In the genomic region with DNA sequence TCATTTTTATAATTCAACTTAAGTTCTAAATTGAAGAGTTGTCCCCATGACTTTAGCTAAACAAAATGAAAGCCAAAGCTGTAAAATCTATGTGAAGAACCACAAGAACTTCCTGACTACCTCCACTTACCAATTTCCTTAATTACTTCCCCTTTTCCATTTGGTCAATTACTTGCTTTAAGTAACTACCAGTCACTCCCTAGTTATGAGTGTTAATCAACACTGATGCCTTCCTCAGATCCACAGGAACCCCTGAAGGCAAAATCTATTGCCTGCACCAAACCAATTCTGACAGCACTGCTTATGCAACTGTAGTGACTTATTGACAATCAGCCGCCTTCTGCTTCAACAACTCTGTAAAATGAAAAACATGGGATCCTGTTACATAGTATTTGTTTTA, we compare ENCODE assay signal across 16 cellular contexts. TPM values are rescaled to one million over a fixed set of nuclear protein-coding genes. Genes with fewer than 3 reads are reported as not detected.
DNase-seq lines count a peak whose midpoint lies in the region; ATAC-seq and TF ChIP-seq lines count a peak whose summit lies in the region.
"Had no signal": no experiment of that assay in that cellular context is flagged by ENCODE, and none has a peak within 500 bp of the region (broad histone marks: within the 10 kb centered on the region; RNA-seq: fewer than 3 reads in every experiment).

No MANE protein-coding gene starts in this region.

- peak overlapping the region; percentile 40 for H3K4me2 ChIP-seq in Loucy (ENCODE audit: low read depth, low read length, poor library complexity, severe bottlenecking)
- H3K4me2 ChIP-seq: neural progenitor cell had no signal

- no peaks in the 10 kb centered on the region for H3K27me3 Mint-ChIP-seq in activated naive CD4-positive, alpha-beta T cell treated with anti-CD3 and anti-CD28 coated beads, Interleukin-2, amount 50 U/mL, for 24 hours
- no peaks in the 10 kb centered on the region for H3K27me3 Mint-ChIP-seq in activated T-helper 2 cell treated with anti-CD3 and anti-CD28 coated beads, Interferon-gamma antibody, Interleukin-2, Interleukin-4, amounts not matched to agents 10 μg/mL and 5 μg/mL and 100 μg/mL, durations not matched to agents 14 hours and 24 hours and 36 hours (ENCODE audit: low read depth)

- H4K20me1 ChIP-seq in Loucy (ENCODE audit: insufficient read depth, low read length, poor library complexity, severe bottlenecking) = peaks cover 52% of the 10 kb centered on the region

- peaks cover 55% of the 10 kb centered on the region for H3K36me3 ChIP-seq in Loucy (ENCODE audit: insufficient read depth, low read length)
- peaks cover 0 to 17% of the 10 kb centered on the region in 2 donors for H3K36me3 ChIP-seq in vagina

- H3K4me3 ChIP-seq in Loucy (ENCODE audit: low read length, poor library complexity, severe bottlenecking) = no peak overlapping the region
- no peak overlapping the region for H3K4me3 ChIP-seq in vagina
- H3K4me3 ChIP-seq: neural progenitor cell, right atrium auricular region had no signal

- no peak for ATAC-seq in stimulated activated effector memory CD8-positive, alpha-beta T cell treated with anti-CD3 and anti-CD28 coated beads, Interleukin-12 subunit alpha, Interleukin-12 subunit beta, amount 100 ng/mL, for 72 hours
- ATAC-seq: Panc1 had no signal

- H3K9me3 Mint-ChIP-seq in activated naive CD4-positive, alpha-beta T cell treated with anti-CD3 and anti-CD28 coated beads, Interleukin-2, amount 50 U/mL, for 24 hours = no peaks in the 10 kb centered on the region
- no peaks in the 10 kb centered on the region for H3K9me3 Mint-ChIP-seq in activated T-helper 2 cell treated with anti-CD3 and anti-CD28 coated beads, Interferon-gamma antibody, Interleukin-2, Interleukin-4, amounts not matched to agents 10 μg/mL and 5 μg/mL and 100 μg/mL, durations not matched to agents 14 hours and 24 hours and 36 hours
- H3K9me3 Mint-ChIP-seq in stimulated activated effector memory CD8-positive, alpha-beta T cell treated with anti-CD3 and anti-CD28 coated beads, Interleukin-12 subunit alpha, Interleukin-12 subunit beta, amount 100 ng/mL, for 72 hours = no peaks in the 10 kb centered on the region

- no peak overlapping the region for H3K4me3 Mint-ChIP-seq in activated naive CD4-positive, alpha-beta T cell treated with anti-CD3 and anti-CD28 coated beads, Interleukin-2, amount 50 U/mL, for 24 hours
- H3K4me3 Mint-ChIP-seq in activated T-helper 2 cell treated with anti-CD3 and anti-CD28 coated beads, Interferon-gamma antibody, Interleukin-2, Interleukin-4, amounts not matched to agents 10 μg/mL and 5 μg/mL and 100 μg/mL, durations not matched to agents 14 hours and 24 hours and 36 hours (ENCODE audit: low read depth) = no peak overlapping the region
- peak overlapping the region; percentile 3 for H3K4me3 Mint-ChIP-seq in stimulated activated effector memory CD8-positive, alpha-beta T cell treated with anti-CD3 and anti-CD28 coated beads, Interleukin-12 subunit alpha, Interleukin-12 subunit beta, amount 100 ng/mL, for 72 hours
- H3K4me3 Mint-ChIP-seq: neural progenitor cell had no signal

- intact Hi-C loops in activated T-helper 2 cell treated with anti-CD3 and anti-CD28 coated beads, Interferon-gamma antibody, Interleukin-2, Interleukin-4, amounts not matched to agents 10 μg/mL and 5 μg/mL and 100 μg/mL, durations not matched to agents 14 hours and 24 hours and 36 hours (cut with micrococcal nuclease) = no loop called here
- intact Hi-C loops in vagina (cut with DNase I) = no loop called here

- no peak overlapping the region for H2AFZ ChIP-seq in Loucy (ENCODE audit: low read length)
- H2AFZ ChIP-seq: neural progenitor cell had no signal

- H3K4me1 Mint-ChIP-seq in activated naive CD4-positive, alpha-beta T cell treated with anti-CD3 and anti-CD28 coated beads, Interleukin-2, amount 50 U/mL, for 24 hours = peaks cover 44% of the 10 kb centered on the region
- peaks cover 37% of the 10 kb centered on the region for H3K4me1 Mint-ChIP-seq in activated T-helper 2 cell treated with anti-CD3 and anti-CD28 coated beads, Interferon-gamma antibody, Interleukin-2, Interleukin-4, amounts not matched to agents 10 μg/mL and 5 μg/mL and 100 μg/mL, durations not matched to agents 14 hours and 24 hours and 36 hours (ENCODE audit: low read depth)
- peaks cover 24% of the 10 kb centered on the region for H3K4me1 Mint-ChIP-seq in stimulated activated effector memory CD8-positive, alpha-beta T cell treated with anti-CD3 and anti-CD28 coated beads, Interleukin-12 subunit alpha, Interleukin-12 subunit beta, amount 100 ng/mL, for 72 hours
- H3K4me1 Mint-ChIP-seq: neural progenitor cell had no signal

- H3F3A ChIP-seq in Loucy (ENCODE audit: low read depth) = peaks cover 10% of the 10 kb centered on the region; the same call in 1 of the 2 replicates

- peaks cover 76% of the 10 kb centered on the region for H3K79me2 ChIP-seq in Loucy (ENCODE audit: insufficient read depth, low read length)

- peaks cover 18% of the 10 kb centered on the region for H3K36me3 Mint-ChIP-seq in activated naive CD4-positive, alpha-beta T cell treated with anti-CD3 and anti-CD28 coated beads, Interleukin-2, amount 50 U/mL, for 24 hours
- H3K36me3 Mint-ChIP-seq in activated T-helper 2 cell treated with anti-CD3 and anti-CD28 coated beads, Interferon-gamma antibody, Interleukin-2, Interleukin-4, amounts not matched to agents 10 μg/mL and 5 μg/mL and 100 μg/mL, durations not matched to agents 14 hours and 24 hours and 36 hours (ENCODE audit: low read depth) = peaks cover 89% of the 10 kb centered on the region
- H3K36me3 Mint-ChIP-seq in stimulated activated effector memory CD8-positive, alpha-beta T cell treated with anti-CD3 and anti-CD28 coated beads, Interleukin-12 subunit alpha, Interleukin-12 subunit beta, amount 100 ng/mL, for 72 hours = peaks cover 100% of the 10 kb centered on the region

- peak overlapping the region; percentile 55 for H3K27ac Mint-ChIP-seq in activated naive CD4-positive, alpha-beta T cell treated with anti-CD3 and anti-CD28 coated beads, Interleukin-2, amount 50 U/mL, for 24 hours
- peak overlapping the region; percentile 14 for H3K27ac Mint-ChIP-seq in activated T-helper 2 cell treated with anti-CD3 and anti-CD28 coated beads, Interferon-gamma antibody, Interleukin-2, Interleukin-4, amounts not matched to agents 10 μg/mL and 5 μg/mL and 100 μg/mL, durations not matched to agents 14 hours and 24 hours and 36 hours
- peak overlapping the region; percentile 60 for H3K27ac Mint-ChIP-seq in stimulated activated effector memory CD8-positive, alpha-beta T cell treated with anti-CD3 and anti-CD28 coated beads, Interleukin-12 subunit alpha, Interleukin-12 subunit beta, amount 100 ng/mL, for 72 hours
- H3K27ac Mint-ChIP-seq: neural progenitor cell had no signal

- H3K27ac ChIP-seq in vagina = no peak overlapping the region
- H3K27ac ChIP-seq: neural progenitor cell, right atrium auricular region had no signal

- no peak overlapping the region for H3K9ac ChIP-seq in Loucy (ENCODE audit: low read depth, low read length, poor library complexity, severe bottlenecking)
- H3K9ac ChIP-seq: neural progenitor cell had no signal

- H3K9me3 ChIP-seq in Loucy (ENCODE audit: insufficient read depth, low read depth, low read length) = no peaks in the 10 kb centered on the region
- no peaks in the 10 kb centered on the region for H3K9me3 ChIP-seq in vagina
- H3K9me3 ChIP-seq: right atrium auricular region had no signal

- DNase-seq in activated naive CD4-positive, alpha-beta T cell (lab: John Stamatoyannopoulos, UW) = no peak
- no peak for DNase-seq in activated T-helper 2 cell treated with anti-CD3 and anti-CD28 coated beads, Interferon-gamma antibody, Interleukin-2, Interleukin-4, amounts not matched to agents 10 μg/mL and 5 μg/mL and 100 μg/mL, durations not matched to agents 14 hours and 24 hours and 36 hours (ENCODE audit: low spot score)
- no peak for DNase-seq in stimulated activated effector memory CD8-positive, alpha-beta T cell treated with anti-CD3 and anti-CD28 coated beads, Interleukin-12 subunit alpha, Interleukin-12 subunit beta, amount 100 ng/mL, for 72 hours (ENCODE audit: low spot score in 2 of 2)
- DNase-seq in vagina (ENCODE audit: extremely low spot score in 2 of 2) (no peak), GM20000 (ENCODE audit: low spot score) (no peak)
- DNase-seq: activated CD4-positive, CD25-positive, alpha-beta regulatory T cell; DMS 273 treated with DMSO at 0.1 percent for 48 hours; hippocampal formation; mesenchymal stem cell; NCI-H2081 treated with DMSO at 0.1 percent for 48 hours; NCI-H69 had no signal

- H3K9me2 ChIP-seq in Loucy (replicated peaks; ENCODE audit: low read depth, low read length) = no peaks in the 10 kb centered on the region

- TF ChIP-seq POLR2A in vagina (IDR thresholded peaks at IDR 0.05) = no peak

- no peaks in the 10 kb centered on the region for H3K27me3 ChIP-seq in Loucy (ENCODE audit: insufficient read depth, low read length, poor library complexity, severe bottlenecking)
- no peaks in the 10 kb centered on the region for H3K27me3 ChIP-seq in vagina
- H3K27me3 ChIP-seq: neural progenitor cell, right atrium auricular region had no signal

- peaks cover 21% of the 10 kb centered on the region for H3K4me1 ChIP-seq in Loucy (ENCODE audit: insufficient read depth, low read length, poor library complexity, severe bottlenecking)
- no peaks in the 10 kb centered on the region for H3K4me1 ChIP-seq in vagina
- H3K4me1 ChIP-seq: neural progenitor cell, right atrium auricular region had no signal

- TF ChIP-seq CTCF in Loucy (conservative IDR thresholded peaks at IDR 0.05; ENCODE audit: low read length) (no peak), vagina (IDR thresholded peaks at IDR 0.05) (no peak), GM20000 (IDR thresholded peaks at IDR 0.05; ENCODE audit: extremely low read depth, missing control alignments) (no peak)

RNA-seq across cellular contexts. Expression of gene RBMX, which starts 10.5 kb away (rescaled TPM):
- total RNA-seq in activated T-helper 2 cell treated with anti-CD3 and anti-CD28 coated beads, Interferon-gamma antibody, Interleukin-2, Interleukin-4, amounts not matched to agents 10 μg/mL and 5 μg/mL and 100 μg/mL, durations not matched to agents 14 hours and 24 hours and 36 hours = 287 and 311 TPM in 2 replicates
- total RNA-seq in vagina = 193 TPM
